ENCODE assay signal across 16 cellular contexts in genomic region chr3:32194653-32195052, GRCh38. TPM values are rescaled to one million over a fixed set of nuclear protein-coding genes. Genes with fewer than 3 reads are reported as not detected.
DNase-seq lines count a peak whose midpoint lies in the region; ATAC-seq, FAIRE-seq and TF ChIP-seq lines count a peak whose summit lies in the region.
"Had no signal": no experiment of that assay in that cellular context is flagged by ENCODE, and none has a peak within 500 bp of the region (broad histone marks: within the 10 kb centered on the region; RNA-seq: fewer than 3 reads in every experiment).

No MANE protein-coding gene starts in this region.

- DNase-seq in DND-41, result no peak
- no peak for DNase-seq in GM23338 (ENCODE audit: low spot score)
- DNase-seq in K562 (ENCODE audit: extremely low read depth in 1 of 4, low spot score in 3 of 4), result no peak
- no peak for DNase-seq in mucosa of descending colon
- no peak for DNase-seq in DMS114 treated with DMSO at 0.1 percent for 48 hours (lab: John Stamatoyannopoulos, UW; ENCODE audit: unreplicated experiment)
- DNase-seq in KG1 (lab: John Stamatoyannopoulos, UW), result no peak
- DNase-seq: CD8-positive, alpha-beta T cell; GOT3; MV-4-11; NCI-H1417 treated with DMSO at 0.1 percent for 48 hours; NCI-H2081; NCI-H69; Peyer's patch; SHP77 treated with DMSO at 0.1 percent for 48 hours had no signal

- H4K20me1 ChIP-seq in DND-41 (ENCODE audit: insufficient read depth, low read length) (no peaks in the 10 kb centered on the region), GM23338 (replicated peaks; ENCODE audit: insufficient read depth) (no peaks in the 10 kb centered on the region), K562 (replicated peaks; ENCODE audit: control insufficient read depth, insufficient read depth, low read length) (no peaks in the 10 kb centered on the region)

- no peaks in the 10 kb centered on the region for H3F3A ChIP-seq in GM23338 (replicated peaks; ENCODE audit: low read depth)

- H3K4me2 ChIP-seq in DND-41 (ENCODE audit: insufficient read depth, low read length) (no peak overlapping the region), GM23338 (no peak overlapping the region), K562 (ENCODE audit: insufficient read depth, low read length) (no peak overlapping the region)

- in situ Hi-C loops in K562 (cut with MboI), result no loop called here

- H3K9me2 ChIP-seq in GM23338 (ENCODE audit: insufficient read depth), result no peaks in the 10 kb centered on the region; the same call in 1 of the 2 replicates

- no peak overlapping the region for H3K9ac ChIP-seq in DND-41 (ENCODE audit: low read depth, low read length)
- H3K9ac ChIP-seq in K562 (ENCODE audit: insufficient read depth in 1 of 2, low read depth in 2 of 2, low read length in 2 of 2), result no peak overlapping the region

- H3K4me3 Mint-ChIP-seq in GM23338, result no peak overlapping the region
- H3K4me3 Mint-ChIP-seq: CD8-positive, alpha-beta T cell had no signal

- POLR2A ChIA-PET in K562 (lab: Yijun Ruan, JAX), result no interaction called here

- H3K27ac ChIP-seq in DND-41 (ENCODE audit: low read length) (no peak overlapping the region), GM23338 (ENCODE audit: low read depth) (no peak overlapping the region), K562 (ENCODE audit: extremely low read depth, low read depth, low read length) (no peak overlapping the region)
- H3K27ac ChIP-seq: Peyer's patch had no signal

- H3K9me3 ChIP-seq in DND-41 (ENCODE audit: insufficient read depth, low read length, severe bottlenecking) (no peaks in the 10 kb centered on the region), K562 (replicated peaks; ENCODE audit: control insufficient read depth, insufficient read depth, low read depth, low read length) (no peaks in the 10 kb centered on the region), mucosa of descending colon (no peaks in the 10 kb centered on the region)
- H3K9me3 ChIP-seq: Peyer's patch had no signal

- intact Hi-C loops in K562 (cut with micrococcal nuclease), result no loop called here
- intact Hi-C loops in mucosa of descending colon (cut with DNase I, micrococcal nuclease), result no loop called here

- H3K9me3 Mint-ChIP-seq in GM23338, result no peaks in the 10 kb centered on the region
- H3K9me3 Mint-ChIP-seq: CD8-positive, alpha-beta T cell had no signal

- no peak overlapping the region for H3K27ac Mint-ChIP-seq in GM23338
- H3K27ac Mint-ChIP-seq: CD8-positive, alpha-beta T cell had no signal

- H3K4me3 ChIP-seq in DND-41 (ENCODE audit: low read depth in 1 of 2, low read length in 2 of 2) (no peak overlapping the region), GM23338 (no peak overlapping the region), K562 (no peak overlapping the region), mucosa of descending colon (no peak overlapping the region)
- H3K4me3 ChIP-seq: Peyer's patch had no signal

- WGBS in K562 (ENCODE audit: insufficient coverage, low coverage, missing lambda C conversion rate), result 0% methylated on average over 1 of the region's 1 CpG

- H3K4me1 Mint-ChIP-seq in GM23338, result peaks cover 3% of the 10 kb centered on the region; the same call in 2 of the 3 replicates

- no peak for FAIRE-seq in K562 (lab: Jason Lieb, UNC)
- FAIRE-seq: D721Med had no signal

- CTCF ChIA-PET in K562 (lab: Yijun Ruan, JAX; ENCODE audit: low intra/inter-chr PET ratio), result no interaction called here

- no TSS peak for BruUV-seq in K562 (replicated peaks; lab: Mats Ljungman, UMichigan)

- TF ChIP-seq CTCF in DND-41 (IDR thresholded peaks at IDR 0.05; ENCODE audit: borderline replicate concordance, extremely low read depth, low read length, poor library complexity, severe bottlenecking) (no peak), GM23338 (conservative IDR thresholded peaks at IDR 0.05; ENCODE audit: low read depth in 2 of 2) (no peak), K562 (IDR thresholded peaks at IDR 0.05 in 2 of 3, conservative IDR thresholded peaks at IDR 0.05 in 1 of 3; ENCODE audit: insufficient read depth in 2 of 3, low read depth in 1 of 3, low read length in 3 of 3) (no peak), mucosa of descending colon (IDR thresholded peaks at IDR 0.05) (no peak)

- H3K36me3 Mint-ChIP-seq in GM23338 (ENCODE audit: low read depth), result no peaks in the 10 kb centered on the region
- H3K36me3 Mint-ChIP-seq: CD8-positive, alpha-beta T cell had no signal

- H3K27me3 ChIP-seq in DND-41 (ENCODE audit: insufficient read depth, low read length, poor library complexity) (no peaks in the 10 kb centered on the region), GM23338 (ENCODE audit: insufficient read depth) (no peaks in the 10 kb centered on the region), K562 (ENCODE audit: control insufficient read depth in 2 of 2, insufficient read depth in 2 of 2, low read length in 2 of 2) (peaks cover 0 to 29% of the 10 kb centered on the region in 2 experiments; a peak in 3 of 5 replicates)
- H3K27me3 ChIP-seq: Peyer's patch had no signal

- H3K27me3 Mint-ChIP-seq in GM23338 (ENCODE audit: insufficient read depth, low read depth, poor library complexity), result no peaks in the 10 kb centered on the region

- no peak for TF ChIP-seq EP300 in K562 (IDR thresholded peaks at IDR 0.05; ENCODE audit: low read length)

- ATAC-seq in DND-41 (ENCODE audit: insufficient read depth, low read depth) (no peak), GM23338 (no peak), K562 (no peak), mucosa of descending colon (peak; percentile 41), HG03432 (IDR thresholded peaks at IDR 0.05; ENCODE audit: unreplicated experiment) (no peak)
- ATAC-seq: CD8-positive, alpha-beta T cell had no signal

- H3K79me2 ChIP-seq in DND-41 (ENCODE audit: insufficient read depth, low read length), result no peaks in the 10 kb centered on the region
- no peaks in the 10 kb centered on the region for H3K79me2 ChIP-seq in GM23338 (replicated peaks; ENCODE audit: insufficient read depth)
- no peaks in the 10 kb centered on the region for H3K79me2 ChIP-seq in K562 (ENCODE audit: control insufficient read depth, insufficient read depth, low read length)

- peak overlapping the region; percentile 36; the same call in 1 of the 2 replicates for H2AFZ ChIP-seq in DND-41 (ENCODE audit: low read depth, low read length)
- peak overlapping the region; percentile 56 for H2AFZ ChIP-seq in GM23338
- H2AFZ ChIP-seq in K562 (ENCODE audit: low read depth, low read length), result no peak overlapping the region

- no peaks in the 10 kb centered on the region for H3K36me3 ChIP-seq in DND-41 (ENCODE audit: insufficient read depth, low read length)
- no peaks in the 10 kb centered on the region for H3K36me3 ChIP-seq in GM23338 (ENCODE audit: insufficient read depth)
- no peaks in the 10 kb centered on the region for H3K36me3 ChIP-seq in K562 (ENCODE audit: control insufficient read depth, insufficient read depth, low read length)
- H3K36me3 ChIP-seq in mucosa of descending colon (ENCODE audit: low read depth), result no peaks in the 10 kb centered on the region
- H3K36me3 ChIP-seq: Peyer's patch had no signal

- no peaks in the 10 kb centered on the region for H3K9me1 ChIP-seq in K562 (ENCODE audit: control insufficient read depth, insufficient read depth, low read length)

- TF ChIP-seq POLR2A in K562 (conservative IDR thresholded peaks at IDR 0.05), result no peak

- TF ChIP-seq RAD21 in K562 (CRISPR knock-in tag; conservative IDR thresholded peaks at IDR 0.05 in 1 of 2, IDR thresholded peaks at IDR 0.05 in 1 of 2), result no peak

- H3K4me1 ChIP-seq in DND-41 (ENCODE audit: insufficient read depth, low read length), result no peaks in the 10 kb centered on the region
- H3K4me1 ChIP-seq in GM23338 (ENCODE audit: insufficient read depth), result no peaks in the 10 kb centered on the region
- H3K4me1 ChIP-seq in K562 (replicated peaks in 1 of 2; ENCODE audit: control insufficient read depth in 2 of 2, insufficient read depth in 2 of 2, low read length in 2 of 2), result no peaks in the 10 kb centered on the region
- H3K4me1 ChIP-seq in mucosa of descending colon (ENCODE audit: low read depth), result no peaks in the 10 kb centered on the region
- H3K4me1 ChIP-seq: Peyer's patch had no signal

TF ChIP-seq in GM23338, 12 proteins besides CTCF, POLR2A, EP300 and RAD21 (continues in another document):
- no peak for TF ChIP-seq EZH2 (IDR thresholded peaks at IDR 0.05; ENCODE audit: low read depth, unreplicated experiment)
- no peak for TF ChIP-seq ZNF331 (CRISPR knock-in tag; IDR thresholded peaks at IDR 0.05; ENCODE audit: low read depth)
- TF ChIP-seq NANOG (IDR thresholded peaks at IDR 0.05; ENCODE audit: borderline replicate concordance), result no peak

RNA-seq across cellular contexts. Expression of gene CMTM8, which starts 43.8 kb away (rescaled TPM):
- 14.3 and 24.5 TPM in 2 replicates for total RNA-seq in GM23338 (2014; rRNA removed; shearing (Covaris generic))
- 19.9 and 22.2 TPM in 2 replicates for polyA plus RNA-seq in GM23338 (2016; fragmentation: Nextera tagmentation; extraction: Ambion mirVana)
- not detected in 2 replicates for total RNA-seq in K562 (2011; cell fraction: chromatin; rRNA removed; ENCODE audit: low replicate concordance)
- total RNA-seq in K562 (2011; cell fraction: nucleolus; rRNA removed), result not detected in 2 replicates
- total RNA-seq in K562 (2011; cell fraction: nucleoplasm; rRNA removed), result not detected in 2 replicates
- not detected in 2 replicates for total RNA-seq in K562 (2014; rRNA removed)
- total RNA-seq in K562 (2014; rRNA removed; fragmentation: Illumina TruSeq; extraction: Trizol), result not detected in 2 replicates
- not detected in 2 replicates for total RNA-seq in K562 (2015; rRNA removed; fragmentation: Illumina TruSeq; extraction: Trizol)
- not detected in 2 replicates for total RNA-seq in K562 (2021)
- not detected in 2 replicates for polyA plus RNA-seq in K562 (2011; rRNA removed)
- polyA plus RNA-seq in K562 (2011; cell fraction: cytosol; rRNA removed), result not detected in 2 replicates
- not detected in 2 replicates for polyA plus RNA-seq in K562 (2011; cell fraction: nucleus; rRNA removed)
- polyA plus RNA-seq in K562 (2012), result not detected in 2 replicates
- not detected in 2 replicates for polyA plus RNA-seq in K562 (2014; fragmentation: Illumina TruSeq; extraction: Trizol)
- polyA plus RNA-seq in K562 (2014; fragmentation: Nextera tagmentation; extraction: Ambion mirVana), result not detected
- polyA plus RNA-seq in K562 (2014; rRNA removed), result not detected in 2 replicates
- not detected in 2 replicates for polyA minus RNA-seq in K562 (2011; rRNA and poly(A)+ RNA removed)
- not detected in 2 replicates for polyA minus RNA-seq in K562 (2011; cell fraction: cytosol; rRNA and poly(A)+ RNA removed)
- polyA minus RNA-seq in K562 (2011; cell fraction: nucleus; rRNA and poly(A)+ RNA removed), result not detected in 2 replicates
- total RNA-seq in mucosa of descending colon, result 10 to 100 TPM in 1 of 3 donors, 1 to 10 TPM in 2; 3.5 to 10.5 (median 8.4) TPM

Comparison
In these comparisons a context has a peak if more than half of its experiments do, and no peak if none do; other contexts are left out.
1. RNA of gene CMTM8, which starts 43.8 kb away (total RNA-seq): 14.3 to 24.5 TPM in GM23338 and 3.5 to 10.5 TPM in mucosa of descending colon; not detected in K562; every median in the first group is over 4 times any median in the second.